In genomic region chr14:26163761-26164160, GRCh38 we compare ENCODE assay signal across 9 cellular contexts.
DNase-seq lines count a peak whose midpoint lies in the region; ATAC-seq and TF ChIP-seq lines count a peak whose summit lies in the region.
"Had no signal": no experiment of that assay in that cellular context is flagged by ENCODE, and none has a peak within 500 bp of the region (broad histone marks: within the 10 kb centered on the region; RNA-seq: fewer than 3 reads in every experiment).

No MANE protein-coding gene starts in this region.

- DNase-seq in DMS153 treated with DMSO at 0.1 percent for 48 hours (lab: John Stamatoyannopoulos, UW; ENCODE audit: unreplicated experiment) = peak; percentile 19
- peak; percentile 47 for DNase-seq in NCI-H146 (lab: John Stamatoyannopoulos, UW)
- DNase-seq in adipocyte (ENCODE audit: low read depth) = peak; percentile 18
- DNase-seq in right lobe of liver = no peak
- no peak for DNase-seq in activated CD4-positive, alpha-beta T cell treated with anti-CD3 and anti-CD28 coated beads, Interleukin-2, amount 50 U/mL, for 48 hours
- no peak for DNase-seq in inferior parietal cortex (ENCODE audit: extremely low spot score)
- DNase-seq in GM20000 (ENCODE audit: low spot score) = no peak

- H3K36me3 ChIP-seq in adipocyte (ENCODE audit: control insufficient read depth, insufficient read depth, low read length, severe bottlenecking) = no peaks in the 10 kb centered on the region
- no peaks in the 10 kb centered on the region for H3K36me3 ChIP-seq in right lobe of liver

- H3K4me1 ChIP-seq in adipocyte (ENCODE audit: control insufficient read depth, insufficient read depth, low read length) (no peaks in the 10 kb centered on the region), right lobe of liver (no peaks in the 10 kb centered on the region)

- peak; percentile 55 to 70 (median 64) for ATAC-seq in right lobe of liver
- ATAC-seq in HG03280 (IDR thresholded peaks at IDR 0.05; ENCODE audit: unreplicated experiment) = no peak
- ATAC-seq: GM12878 had no signal

- no peak overlapping the region for H3K4me3 ChIP-seq in adipocyte (ENCODE audit: low read length)
- no peak overlapping the region for H3K4me3 ChIP-seq in right lobe of liver
- H3K4me3 ChIP-seq: GM12878 had no signal

- no peak for TF ChIP-seq POLR2A in right lobe of liver (IDR thresholded peaks at IDR 0.05)

- H3K9ac ChIP-seq in adipocyte (ENCODE audit: low read length) = no peak overlapping the region

- TF ChIP-seq CTCF in right lobe of liver (IDR thresholded peaks at IDR 0.05) (peak in 3 of 4 donors; percentile 27 to 38 (median 36)), GM20000 (IDR thresholded peaks at IDR 0.05; ENCODE audit: extremely low read depth, missing control alignments) (no peak)

- WGBS in right lobe of liver (ENCODE audit: insufficient coverage, low coverage, low lambda C conversion rate, missing lambda C conversion rate) = 21% methylated on average over 1 of the region's 1 CpG

- intact Hi-C loops in right lobe of liver (cut with DNase I) = no loop called here

- H3K27me3 ChIP-seq in adipocyte (replicated peaks; ENCODE audit: control insufficient read depth, insufficient read depth, low read length) = no peaks in the 10 kb centered on the region
- no peaks in the 10 kb centered on the region for H3K27me3 ChIP-seq in right lobe of liver

- no peak overlapping the region for H3K27ac ChIP-seq in right lobe of liver

- H3K9me3 ChIP-seq in adipocyte (ENCODE audit: control insufficient read depth, low read length) = no peaks in the 10 kb centered on the region
- no peaks in the 10 kb centered on the region for H3K9me3 ChIP-seq in right lobe of liver

Comparison
In these comparisons a context has a peak if more than half of its experiments do, and no peak if none do; other contexts are left out.
1. DNase-seq: peak in DMS153 treated with DMSO at 0.1 percent for 48 hours (single experiment), NCI-H146 (single experiment) and adipocyte (single experiment); none in right lobe of liver (0 of 3), activated CD4-positive, alpha-beta T cell treated with anti-CD3 and anti-CD28 coated beads, Interleukin-2, amount 50 U/mL, for 48 hours (0 of 2), inferior parietal cortex (single experiment) and GM20000 (single experiment).